ENCODE assay signal across 8 cellular contexts in the genomic region with DNA sequence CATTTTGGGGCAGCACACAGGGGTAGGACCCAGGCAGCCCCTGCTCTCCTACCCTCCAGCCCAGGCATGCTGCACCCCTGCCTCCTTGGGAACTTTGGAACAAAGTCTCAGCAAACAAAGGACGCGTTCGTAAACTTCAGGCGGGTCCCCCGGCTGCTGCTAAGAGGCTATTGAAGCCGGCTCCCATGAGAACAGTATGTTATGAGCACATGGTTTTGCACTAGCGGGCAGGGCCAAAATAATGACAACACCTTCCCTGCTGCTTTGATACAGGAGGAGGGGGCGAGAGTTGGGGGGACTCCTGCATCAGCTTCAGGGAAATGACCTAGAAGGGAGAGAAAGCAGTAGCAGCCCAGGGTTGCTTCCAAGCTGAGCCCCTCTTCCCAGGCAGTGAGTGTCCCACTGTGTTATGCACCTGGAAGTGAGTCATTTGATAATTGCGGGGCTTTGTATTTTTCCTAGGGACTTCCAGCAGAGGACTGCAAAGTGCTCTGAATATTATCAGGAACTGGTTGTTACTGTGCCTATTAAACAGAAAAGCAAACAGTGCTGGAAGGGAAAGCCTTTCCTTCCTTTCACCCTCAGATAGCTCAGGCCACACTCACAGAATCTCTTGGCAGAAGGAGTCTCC. TPM values are rescaled to one million over a fixed set of nuclear protein-coding genes. Genes with fewer than 3 reads are reported as not detected.
DNase-seq lines count a peak whose midpoint lies in the region; ATAC-seq lines count a peak whose summit lies in the region.

No MANE protein-coding gene starts in this region.

- H3K27ac Mint-ChIP-seq in T-cell = peak overlapping the region; percentile 92 to 98

- no peaks in the 10 kb centered on the region for H3K36me3 ChIP-seq in HUES6 (ENCODE audit: control insufficient read depth, insufficient read depth, low read length)

- H3K9me3 Mint-ChIP-seq in T-cell = no peaks in the 10 kb centered on the region

- peak overlapping the region; percentile 18 for H3K9ac ChIP-seq in HUES6 (ENCODE audit: low read length)

- H3K4me1 Mint-ChIP-seq in T-cell = peaks cover 99 to 100% (median 99%) of the 10 kb centered on the region in 3 donors

- H3K4me3 ChIP-seq in HUES6 (ENCODE audit: low read depth, low read length) = peak overlapping the region; percentile 12; the same call in 1 of the 2 replicates

- no peaks in the 10 kb centered on the region for H3K27me3 Mint-ChIP-seq in T-cell

- intact Hi-C loops in cardiac septum (cut with DNase I) = loop anchor here (10.0 kb wide), 1 partner anchor 417 kb away; a partner anchor contains a TSS

- H3K27me3 ChIP-seq in HUES6 (ENCODE audit: control insufficient read depth, insufficient read depth, low read length) = no peaks in the 10 kb centered on the region

- H3K36me3 Mint-ChIP-seq in T-cell = peaks cover 14% of the 10 kb centered on the region

- peak overlapping the region in 1 of 3 donors; percentile 85 for H3K4me3 Mint-ChIP-seq in T-cell

- no peaks in the 10 kb centered on the region for H3K9me3 ChIP-seq in HUES6 (ENCODE audit: control insufficient read depth, insufficient read depth, low read depth, low read length)

- H3K4me1 ChIP-seq in HUES6 (ENCODE audit: control insufficient read depth, insufficient read depth, low read length) = peaks cover 97% of the 10 kb centered on the region

- H3K27ac ChIP-seq in HUES6 (ENCODE audit: low read depth, low read length) = peak overlapping the region; percentile 59

- CTCF ChIA-PET in T-cell (lab: Charles Lee) = no interaction called here

- POLR2A ChIA-PET in T-cell (lab: Charles Lee) = interaction anchor here in 1 of 2 donors (1.2 kb wide), 1 partner anchor 10 kb away, joined by 3 read pairs; no protein-coding TSS in a partner anchor

- DNase-seq in T-cell = no peak
- peak; percentile 78 for DNase-seq in cardiac septum (ENCODE audit: low spot score)
- peak; percentile 71 for DNase-seq in pulmonary artery endothelial cell (ENCODE audit: low read depth, low spot score)

- ATAC-seq in T-cell (replicated peaks in 1 of 4) (no peak), HG03442 (IDR thresholded peaks at IDR 0.05; ENCODE audit: unreplicated experiment) (no peak), GM19351 (IDR thresholded peaks at IDR 0.05; ENCODE audit: unreplicated experiment) (no peak), HG03025 (IDR thresholded peaks at IDR 0.05; ENCODE audit: low FRiP score, unreplicated experiment) (no peak), GM21786 (IDR thresholded peaks at IDR 0.05; ENCODE audit: unreplicated experiment) (no peak)

RNA-seq across cellular contexts. Expression of a gene that starts 6.9 kb away (rescaled TPM):
- total RNA-seq in T-cell = 10 to 100 TPM; 16.9 to 98.5 (median 25.0) TPM
- total RNA-seq in cardiac septum = 25.4 TPM
- 16.6 and 22.8 TPM in 2 replicates for total RNA-seq in pulmonary artery endothelial cell

RNA-seq across cellular contexts. Expression of a gene that starts 22.3 kb away (rescaled TPM):
- total RNA-seq in T-cell = not detected
- 2.7 TPM for total RNA-seq in cardiac septum
- 0.46 and 0.63 TPM in 2 replicates for total RNA-seq in pulmonary artery endothelial cell

Comparison
In these comparisons a context has a peak if more than half of its experiments do, and no peak if none do; other contexts are left out.
1. DNase-seq: peak in cardiac septum (single experiment) and pulmonary artery endothelial cell (single experiment); none in T-cell (0 of 34).